Comparison of ENCODE assay signal across 23 cellular contexts in genomic region chr11:40679276-40679675, GRCh38.
A peak's percentile ranks its signal among the peaks of the same experiment; 100 is the strongest.
DNase-seq lines count a peak whose midpoint lies in the region; ATAC-seq and TF ChIP-seq lines count a peak whose summit lies in the region.
"Had no signal": no experiment of that assay in that cellular context is flagged by ENCODE, and none has a peak within 500 bp of the region (broad histone marks: within the 10 kb centered on the region; RNA-seq: fewer than 3 reads in every experiment).

No MANE protein-coding gene starts in this region.

- H3K14ac ChIP-seq in neuronal stem cell (ENCODE audit: low read length): peak overlapping the region; percentile 21

- no peak overlapping the region for H2BK15ac ChIP-seq in neuronal stem cell (ENCODE audit: low read length)

- peaks cover 1% of the 10 kb centered on the region for H3K79me1 ChIP-seq in neuronal stem cell (ENCODE audit: low read depth, low read length)

- H2BK12ac ChIP-seq in neuronal stem cell (ENCODE audit: low read length): no peak overlapping the region

- H3K9ac ChIP-seq in HUES48 (ENCODE audit: low read depth, low read length) (0 out of 2 replicates have a peak overlapping the region, but pooled peaks have one; percentile 28), neuronal stem cell (ENCODE audit: low read depth, low read length, poor library complexity) (no peak overlapping the region)

- H3K4me3 ChIP-seq in HUES48 (ENCODE audit: low read depth, low read length) (no peak overlapping the region), neuronal stem cell (ENCODE audit: low read length in 2 of 2) (no peak overlapping the region), ascending aorta (no peak overlapping the region)
- H3K4me3 ChIP-seq: HAP-1 had no signal

- TF ChIP-seq CTCF in WTC11 (IDR thresholded peaks at IDR 0.05): no peak
- TF ChIP-seq CTCF in ascending aorta (IDR thresholded peaks at IDR 0.05): no peak

- H3K4me1 ChIP-seq in HUES48 (ENCODE audit: control insufficient read depth, insufficient read depth, low read length) (peaks cover 12% of the 10 kb centered on the region), neuronal stem cell (ENCODE audit: control insufficient read depth in 2 of 2, insufficient read depth in 1 of 2, low read depth in 1 of 2, low read length in 2 of 2) (no peaks in the 10 kb centered on the region), ascending aorta (no peaks in the 10 kb centered on the region)
- H3K4me1 ChIP-seq: BE2C, HAP-1 had no signal

- no peak overlapping the region for H4K91ac ChIP-seq in neuronal stem cell (ENCODE audit: low read depth, low read length, poor library complexity)

- no peak overlapping the region for H3K23ac ChIP-seq in neuronal stem cell (ENCODE audit: low read depth, low read length, poor library complexity)

- H3K27me3 Mint-ChIP-seq in WTC11 (ENCODE audit: low read depth): no peaks in the 10 kb centered on the region
- H3K27me3 Mint-ChIP-seq: CD4-positive, CD25-positive, alpha-beta regulatory T cell; CD8-positive, alpha-beta memory T cell; IgD-negative memory B cell had no signal

- H3K18ac ChIP-seq in neuronal stem cell (ENCODE audit: low read length): peak overlapping the region; percentile 76

- peaks cover 27% of the 10 kb centered on the region for H3K36me3 Mint-ChIP-seq in WTC11
- H3K36me3 Mint-ChIP-seq: CD4-positive, CD25-positive, alpha-beta regulatory T cell; IgD-negative memory B cell had no signal

- H3K36me3 ChIP-seq in HUES48 (ENCODE audit: control insufficient read depth, insufficient read depth, low read length): no peaks in the 10 kb centered on the region
- no peaks in the 10 kb centered on the region for H3K36me3 ChIP-seq in neuronal stem cell (replicated peaks in 1 of 2; ENCODE audit: control insufficient read depth in 2 of 2, insufficient read depth in 2 of 2, low read length in 2 of 2)
- H3K36me3 ChIP-seq in ascending aorta: no peaks in the 10 kb centered on the region
- H3K36me3 ChIP-seq: BE2C, HAP-1 had no signal

- H3K4me2 ChIP-seq in neuronal stem cell (ENCODE audit: insufficient read depth, low read length, poor library complexity, severe bottlenecking): no peak overlapping the region

- H3K4ac ChIP-seq in neuronal stem cell (ENCODE audit: low read length): no peak overlapping the region

- ATAC-seq in WTC11: peak; percentile 63; the same call in 1 of the 2 replicates
- ATAC-seq: HepG2 had no signal

- peak; percentile 35 for DNase-seq in WTC11 (ENCODE audit: low spot score)
- DNase-seq in iPS DF 19.7 (ENCODE audit: low read depth, low spot score): peak; percentile 38
- no peak for DNase-seq in neuronal stem cell (ENCODE audit: low spot score)
- DNase-seq in ascending aorta (ENCODE audit: low spot score in 2 of 2): no peak
- no peak for DNase-seq in activated naive CD4-positive, alpha-beta T cell (lab: John Stamatoyannopoulos, UW)
- no peak for DNase-seq in stimulated activated CD4-positive, alpha-beta T cell treated with anti-CD3 and anti-CD28 coated beads, Interleukin-2, amount 100 ng/mL, for 48 hours
- no peak for DNase-seq in NCI-H2171 (lab: John Stamatoyannopoulos, UW)
- DNase-seq: ACHN; BE2C; C1 segment of cervical spinal cord; CD4-positive, CD25-positive, alpha-beta regulatory T cell; CD8-positive, alpha-beta memory T cell; COR-L47; DMS 273 treated with DMSO at 0.1 percent for 48 hours; DMS53; DND-41; EL; GOT3; KBM-7 had no signal

- CTCF ChIA-PET in WTC11 (lab: Charles Lee): interaction anchor here (1.1 kb wide), 1 partner anchor 386 kb away, joined by 3 read pairs; no protein-coding TSS in a partner anchor

- peak overlapping the region; percentile 93 for H3K27ac Mint-ChIP-seq in WTC11
- H3K27ac Mint-ChIP-seq: CD4-positive, CD25-positive, alpha-beta regulatory T cell; CD8-positive, alpha-beta memory T cell; IgD-negative memory B cell had no signal

- no peak overlapping the region for H4K8ac ChIP-seq in neuronal stem cell (ENCODE audit: low read depth, low read length)

- no peak overlapping the region for H2BK5ac ChIP-seq in neuronal stem cell (ENCODE audit: low read length)

- POLR2A ChIA-PET in WTC11 (lab: Charles Lee): no interaction called here

- H2BK120ac ChIP-seq in neuronal stem cell (ENCODE audit: low read depth, low read length): no peak overlapping the region

- H3K27ac ChIP-seq in HUES48 (ENCODE audit: low read depth, low read length): peak overlapping the region; percentile 69
- no peak overlapping the region for H3K27ac ChIP-seq in neuronal stem cell (replicated peaks; ENCODE audit: low read length)
- no peak overlapping the region for H3K27ac ChIP-seq in ascending aorta

- H2AFZ ChIP-seq in neuronal stem cell (ENCODE audit: low read length): no peak overlapping the region

- peaks cover 28% of the 10 kb centered on the region for H3K4me1 Mint-ChIP-seq in WTC11
- H3K4me1 Mint-ChIP-seq: CD4-positive, CD25-positive, alpha-beta regulatory T cell; CD8-positive, alpha-beta memory T cell; IgD-negative memory B cell had no signal

- no CpG with 5 or more reads among the region's 3 CpGs for WGBS in neuronal stem cell (ENCODE audit: extremely low coverage in 2 of 2, insufficient read length in 2 of 2, insufficient replicate concordance in 1 of 2), 2 donors

- 0 out of 2 replicates have a peak overlapping the region, but pooled peaks have one; percentile 0 for H3K4me3 Mint-ChIP-seq in WTC11
- H3K4me3 Mint-ChIP-seq: CD4-positive, CD25-positive, alpha-beta regulatory T cell; CD8-positive, alpha-beta memory T cell; IgD-negative memory B cell had no signal

- H3K27me3 ChIP-seq in HUES48 (ENCODE audit: control insufficient read depth, insufficient read depth, low read length) (no peaks in the 10 kb centered on the region), neuronal stem cell (ENCODE audit: control insufficient read depth in 3 of 3, insufficient read depth in 3 of 3, low read depth in 1 of 3, low read length in 3 of 3) (no peaks in the 10 kb centered on the region), ascending aorta (no peaks in the 10 kb centered on the region)
- H3K27me3 ChIP-seq: BE2C had no signal

- no peak overlapping the region for H2AK5ac ChIP-seq in neuronal stem cell (ENCODE audit: low read depth, low read length)

- H3K9me3 ChIP-seq in HUES48 (ENCODE audit: control insufficient read depth, insufficient read depth, low read length) (0 out of 2 replicates have a peak, but pooled peaks cover 2% of the 10 kb centered on the region), neuronal stem cell (replicated peaks in 1 of 2; ENCODE audit: control insufficient read depth in 2 of 2, insufficient read depth in 1 of 2, low read depth in 1 of 2, low read length in 2 of 2) (peaks cover 0 to 2% of the 10 kb centered on the region in 2 donors), ascending aorta (peaks cover 0 to 4% of the 10 kb centered on the region in 2 donors)
- H3K9me3 ChIP-seq: BE2C, HAP-1 had no signal

- H3K9me3 Mint-ChIP-seq in WTC11: peaks cover 26% of the 10 kb centered on the region

- intact Hi-C loops in ascending aorta (cut with DNase I): no loop called here

TF ChIP-seq in WTC11, 78 proteins besides CTCF, POLR2A, EP300 and RAD21 (continues in another document):
- TF ChIP-seq ZNF317 (CRISPR knock-in tag; IDR thresholded peaks at IDR 0.05; ENCODE audit: borderline replicate concordance, low read depth): no peak
- no peak for TF ChIP-seq NFE2L1 (CRISPR knock-in tag; IDR thresholded peaks at IDR 0.05)
- no peak for TF ChIP-seq RELA (CRISPR knock-in tag; IDR thresholded peaks at IDR 0.05; ENCODE audit: borderline replicate concordance)
- TF ChIP-seq IRF2 (CRISPR knock-in tag; IDR thresholded peaks at IDR 0.05; ENCODE audit: borderline replicate concordance, low read depth): no peak
- no peak for TF ChIP-seq ZNF121 (CRISPR knock-in tag; IDR thresholded peaks at IDR 0.05)
- no peak for TF ChIP-seq ETV6 (CRISPR knock-in tag; IDR thresholded peaks at IDR 0.05)
- no peak for TF ChIP-seq EMX1 (CRISPR knock-in tag; IDR thresholded peaks at IDR 0.05)
- no peak for TF ChIP-seq TEAD1 (CRISPR knock-in tag; IDR thresholded peaks at IDR 0.05)
- no peak for TF ChIP-seq ZMAT4 (CRISPR knock-in tag; IDR thresholded peaks at IDR 0.05)
- no peak for TF ChIP-seq KAT7 (CRISPR knock-in tag; IDR thresholded peaks at IDR 0.05; ENCODE audit: borderline replicate concordance)
- no peak for TF ChIP-seq FOXK1 (CRISPR knock-in tag; IDR thresholded peaks at IDR 0.05)
- TF ChIP-seq ZNF671 (CRISPR knock-in tag; IDR thresholded peaks at IDR 0.05): no peak
- TF ChIP-seq PRDM15 (CRISPR knock-in tag; IDR thresholded peaks at IDR 0.05): no peak
- TF ChIP-seq NR1H2 (CRISPR knock-in tag; IDR thresholded peaks at IDR 0.05): no peak
- TF ChIP-seq PRRX2 (CRISPR knock-in tag; IDR thresholded peaks at IDR 0.05): no peak
- no peak for TF ChIP-seq HMGA2 (CRISPR knock-in tag; IDR thresholded peaks at IDR 0.05)

Comparison
In these comparisons a context has a peak if more than half of its experiments do, and no peak if none do; other contexts are left out.
1. DNase-seq: peak in WTC11 (single experiment) and iPS DF 19.7 (single experiment); none in neuronal stem cell (single experiment), ascending aorta (0 of 2), activated naive CD4-positive, alpha-beta T cell (0 of 4), stimulated activated CD4-positive, alpha-beta T cell treated with anti-CD3 and anti-CD28 coated beads, Interleukin-2, amount 100 ng/mL, for 48 hours (0 of 2) and NCI-H2171 (single experiment).